8 cellular contexts compared by ENCODE assay signal in the genomic region with DNA sequence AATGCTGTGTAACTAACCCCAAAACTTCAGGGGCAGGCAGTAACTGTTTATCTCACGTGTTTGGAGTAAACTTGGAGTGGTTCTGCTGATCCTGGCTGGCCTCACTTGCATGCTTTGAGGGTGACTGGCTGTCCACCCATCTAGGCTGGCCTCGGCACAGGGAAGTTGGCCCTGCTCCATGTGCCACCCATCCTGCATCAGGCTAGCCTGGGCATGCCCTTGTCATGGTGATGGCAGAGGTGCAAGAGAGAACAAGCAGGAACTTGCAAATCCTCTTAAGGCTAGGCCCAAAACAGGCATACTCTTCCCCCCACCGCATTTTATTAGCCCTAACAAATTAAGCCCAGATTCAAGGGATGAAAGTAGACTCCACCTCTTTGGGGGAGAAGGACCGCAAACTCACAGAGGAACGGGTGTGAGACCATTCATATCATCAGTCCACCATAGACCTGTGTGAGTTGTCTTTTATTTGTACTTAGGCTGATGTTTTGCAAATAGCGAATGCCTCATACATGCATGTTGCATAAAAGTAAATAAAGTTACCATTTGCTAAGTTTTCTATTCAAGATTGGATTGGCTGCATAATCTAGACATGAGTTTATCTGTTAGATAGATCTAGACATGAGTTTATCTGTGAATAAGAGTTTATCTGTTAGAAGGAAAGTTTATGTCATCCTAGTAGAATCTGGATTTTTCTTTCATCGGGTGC.
DNase-seq lines count a peak whose midpoint lies in the region; ATAC-seq and TF ChIP-seq lines count a peak whose summit lies in the region.

No MANE protein-coding gene starts in this region.

- POLR2A ChIA-PET in activated CD8-positive, alpha-beta T cell treated with anti-CD3 and anti-CD28 coated beads, Interleukin-2, amount 10 ng/mL, durations not matched to agents 7 days and 5 days (lab: Charles Lee), result no interaction called here
- POLR2A ChIA-PET in activated CD8-positive, alpha-beta T cell treated with anti-CD3 and anti-CD28 coated beads for 36 hours (lab: Charles Lee), result interaction anchor here (0.6 kb wide), 1 partner anchor 124 kb away, joined by 3 read pairs; no protein-coding TSS in a partner anchor
- POLR2A ChIA-PET in OCI-LY7 (lab: Charles Lee), result interaction anchor here (0.7 to 1.7 kb wide), 2 partner anchors 17 to 26 kb away, joined by 3 to 5 read pairs; no protein-coding TSS in a partner anchor

- no TSS peak for BruUV-seq in OCI-LY7 (replicated peaks; lab: Mats Ljungman, UMichigan)

- peak overlapping the region; percentile 67 for H3K27ac Mint-ChIP-seq in activated CD8-positive, alpha-beta T cell treated with anti-CD3 and anti-CD28 coated beads, Interleukin-2, amount 10 ng/mL, durations not matched to agents 7 days and 5 days
- no peak overlapping the region for H3K27ac Mint-ChIP-seq in activated CD8-positive, alpha-beta T cell treated with anti-CD3 and anti-CD28 coated beads for 36 hours
- H3K27ac Mint-ChIP-seq in glutamatergic neuron (ENCODE audit: unreplicated experiment), result peak overlapping the region; percentile 41

- no peaks in the 10 kb centered on the region for H3K9me3 Mint-ChIP-seq in activated CD8-positive, alpha-beta T cell treated with anti-CD3 and anti-CD28 coated beads, Interleukin-2, amount 10 ng/mL, durations not matched to agents 7 days and 5 days (ENCODE audit: insufficient read depth)
- H3K9me3 Mint-ChIP-seq in activated CD8-positive, alpha-beta T cell treated with anti-CD3 and anti-CD28 coated beads for 36 hours, result no peaks in the 10 kb centered on the region
- H3K9me3 Mint-ChIP-seq in glutamatergic neuron (ENCODE audit: unreplicated experiment), result peaks cover 7% of the 10 kb centered on the region

- H3K4me3 ChIP-seq in OCI-LY7 (ENCODE audit: low read depth, low read length, poor library complexity, severe bottlenecking) (peak overlapping the region; percentile 43), thymus (ENCODE audit: low read length) (no peak overlapping the region)

- H3K4me3 Mint-ChIP-seq in activated CD8-positive, alpha-beta T cell treated with anti-CD3 and anti-CD28 coated beads, Interleukin-2, amount 10 ng/mL, durations not matched to agents 7 days and 5 days, result no peak overlapping the region
- no peak overlapping the region for H3K4me3 Mint-ChIP-seq in activated CD8-positive, alpha-beta T cell treated with anti-CD3 and anti-CD28 coated beads for 36 hours
- no peak overlapping the region for H3K4me3 Mint-ChIP-seq in glutamatergic neuron (ENCODE audit: unreplicated experiment)

- no peak for ATAC-seq in activated CD8-positive, alpha-beta T cell treated with anti-CD3 and anti-CD28 coated beads, Interleukin-2, amount 10 ng/mL, durations not matched to agents 7 days and 5 days
- ATAC-seq in activated CD8-positive, alpha-beta T cell treated with anti-CD3 and anti-CD28 coated beads for 36 hours, result no peak
- ATAC-seq in GM21390 (IDR thresholded peaks at IDR 0.05; ENCODE audit: unreplicated experiment) (no peak), GM18519 (IDR thresholded peaks at IDR 0.05; ENCODE audit: low FRiP score, unreplicated experiment) (no peak), GM19351 (IDR thresholded peaks at IDR 0.05; ENCODE audit: unreplicated experiment) (no peak)

- intact Hi-C loops in activated CD8-positive, alpha-beta T cell treated with anti-CD3 and anti-CD28 coated beads for 36 hours (cut with micrococcal nuclease), result no loop called here
- intact Hi-C loops in OCI-LY7 (cut with micrococcal nuclease; ENCODE audit: unreplicated experiment), result no loop called here

- H4K20me1 ChIP-seq in OCI-LY7 (ENCODE audit: insufficient read depth, low read length), result no peaks in the 10 kb centered on the region

- H3K4me1 ChIP-seq in OCI-LY7 (ENCODE audit: insufficient read depth, low read length, poor library complexity, severe bottlenecking) (peaks cover 76% of the 10 kb centered on the region), thymus (ENCODE audit: control insufficient read depth, insufficient read depth, low read length) (peaks cover 42% of the 10 kb centered on the region)

- peak overlapping the region; percentile 91 for H3K27ac ChIP-seq in OCI-LY7 (ENCODE audit: low read depth, low read length, poor library complexity, severe bottlenecking)
- H3K27ac ChIP-seq in thymus (ENCODE audit: low read depth), result peak overlapping the region; percentile 46

- H3K9me3 ChIP-seq in OCI-LY7 (ENCODE audit: low read length) (no peaks in the 10 kb centered on the region), thymus (ENCODE audit: control insufficient read depth) (no peaks in the 10 kb centered on the region)

- peak overlapping the region; percentile 69 for H3K4me2 ChIP-seq in OCI-LY7 (ENCODE audit: low read length)

- H3K27me3 ChIP-seq in thymus (ENCODE audit: control insufficient read depth, insufficient read depth), result no peaks in the 10 kb centered on the region

- no peaks in the 10 kb centered on the region for H3K9me2 ChIP-seq in OCI-LY7 (ENCODE audit: insufficient read depth, low read length)

- no peaks in the 10 kb centered on the region for H3K36me3 Mint-ChIP-seq in activated CD8-positive, alpha-beta T cell treated with anti-CD3 and anti-CD28 coated beads, Interleukin-2, amount 10 ng/mL, durations not matched to agents 7 days and 5 days (ENCODE audit: low read depth)
- no peaks in the 10 kb centered on the region for H3K36me3 Mint-ChIP-seq in activated CD8-positive, alpha-beta T cell treated with anti-CD3 and anti-CD28 coated beads for 36 hours (ENCODE audit: low read depth)
- H3K36me3 Mint-ChIP-seq in glutamatergic neuron (ENCODE audit: unreplicated experiment), result no peaks in the 10 kb centered on the region

- 91% methylated on average over 7 of the region's 7 CpGs for WGBS in thymus

- H3K4me1 Mint-ChIP-seq in activated CD8-positive, alpha-beta T cell treated with anti-CD3 and anti-CD28 coated beads, Interleukin-2, amount 10 ng/mL, durations not matched to agents 7 days and 5 days (ENCODE audit: low read depth), result peaks cover 19% of the 10 kb centered on the region
- peaks cover 14% of the 10 kb centered on the region for H3K4me1 Mint-ChIP-seq in activated CD8-positive, alpha-beta T cell treated with anti-CD3 and anti-CD28 coated beads for 36 hours (ENCODE audit: low read depth)
- peaks cover 48% of the 10 kb centered on the region for H3K4me1 Mint-ChIP-seq in glutamatergic neuron (ENCODE audit: low read depth, unreplicated experiment)

- no peaks in the 10 kb centered on the region for H3K27me3 Mint-ChIP-seq in activated CD8-positive, alpha-beta T cell treated with anti-CD3 and anti-CD28 coated beads, Interleukin-2, amount 10 ng/mL, durations not matched to agents 7 days and 5 days (ENCODE audit: low read depth)
- no peaks in the 10 kb centered on the region for H3K27me3 Mint-ChIP-seq in activated CD8-positive, alpha-beta T cell treated with anti-CD3 and anti-CD28 coated beads for 36 hours
- peaks cover 10% of the 10 kb centered on the region for H3K27me3 Mint-ChIP-seq in glutamatergic neuron (ENCODE audit: unreplicated experiment)

- H2AFZ ChIP-seq in OCI-LY7 (ENCODE audit: low read length), result no peak overlapping the region

- CTCF ChIA-PET in activated CD8-positive, alpha-beta T cell treated with anti-CD3 and anti-CD28 coated beads, Interleukin-2, amount 10 ng/mL, durations not matched to agents 7 days and 5 days (lab: Charles Lee), result no interaction called here
- CTCF ChIA-PET in activated CD8-positive, alpha-beta T cell treated with anti-CD3 and anti-CD28 coated beads for 36 hours (lab: Charles Lee), result no interaction called here
- CTCF ChIA-PET in OCI-LY7 (lab: Charles Lee; ENCODE audit: unreplicated experiment), result no interaction called here

- H3K36me3 ChIP-seq in OCI-LY7 (ENCODE audit: insufficient read depth, low read length), result no peaks in the 10 kb centered on the region
- no peaks in the 10 kb centered on the region for H3K36me3 ChIP-seq in thymus (ENCODE audit: control insufficient read depth, insufficient read depth)

- no peaks in the 10 kb centered on the region for H3K79me2 ChIP-seq in OCI-LY7 (ENCODE audit: insufficient read depth, low read depth, low read length)

- TF ChIP-seq CTCF in activated CD8-positive, alpha-beta T cell treated with anti-CD3 and anti-CD28 coated beads for 36 hours (IDR thresholded peaks at IDR 0.05), result no peak
- TF ChIP-seq CTCF in OCI-LY7 (conservative IDR thresholded peaks at IDR 0.05; ENCODE audit: low read length) (no peak), glutamatergic neuron (IDR thresholded peaks at IDR 0.05; ENCODE audit: partially characterized antibody, unreplicated experiment) (no peak)

- DNase-seq in activated CD8-positive, alpha-beta T cell treated with anti-CD3 and anti-CD28 coated beads, Interleukin-2, amount 10 ng/mL, durations not matched to agents 7 days and 5 days, result no peak
- DNase-seq in activated CD8-positive, alpha-beta T cell treated with anti-CD3 and anti-CD28 coated beads for 36 hours, result no peak
- DNase-seq in OCI-LY7 (ENCODE audit: low spot score) (no peak), glutamatergic neuron (no peak)
